In the genomic region with DNA sequence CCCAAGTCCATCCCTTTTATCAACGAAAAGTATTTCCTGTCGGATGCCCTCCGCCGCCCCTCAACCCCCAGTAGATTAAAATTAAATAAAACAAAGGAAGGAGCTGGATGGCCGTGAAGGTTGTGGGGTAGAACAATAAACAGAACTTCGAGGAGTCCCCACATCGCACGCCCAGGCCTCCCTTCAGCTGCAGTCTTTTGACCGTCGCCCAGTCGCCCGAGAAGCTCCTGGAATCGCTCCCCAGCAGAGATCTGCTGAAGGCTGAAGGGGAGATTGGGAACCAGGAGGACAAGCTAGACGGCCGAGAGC, we compare ENCODE assay signal across 19 cellular contexts. TPM values are rescaled to one million over a fixed set of nuclear protein-coding genes. Genes with fewer than 3 reads are reported as not detected.
A peak's percentile ranks its signal among the peaks of the same experiment; 100 is the strongest.
DNase-seq lines count a peak whose midpoint lies in the region; ATAC-seq lines count a peak whose summit lies in the region.
"Had no signal": no experiment of that assay in that cellular context is flagged by ENCODE, and none has a peak within 500 bp of the region (broad histone marks: within the 10 kb centered on the region; RNA-seq: fewer than 3 reads in every experiment).

No MANE protein-coding gene starts in this region.

- intact Hi-C loops in activated CD4-positive, alpha-beta memory T cell treated with anti-CD3 and anti-CD28 coated beads for 36 hours (cut with micrococcal nuclease): no loop called here

- H3K27me3 Mint-ChIP-seq in activated CD4-positive, alpha-beta T cell treated with anti-CD3 and anti-CD28 coated beads, Interleukin-2, amount 10 ng/mL, durations not matched to agents 7 days and 5 days: peaks cover 83% of the 10 kb centered on the region
- peaks cover 83% of the 10 kb centered on the region for H3K27me3 Mint-ChIP-seq in activated CD4-positive, alpha-beta memory T cell treated with anti-CD3 and anti-CD28 coated beads for 36 hours
- H3K27me3 Mint-ChIP-seq in immature natural killer cell (ENCODE audit: low read depth in 3 of 3): peaks cover 44 to 77% (median 69%) of the 10 kb centered on the region in 3 donors
- H3K27me3 Mint-ChIP-seq in stimulated activated naive B cell treated with anti-CD40 and anti-IgM and Interleukin-4, amounts not matched to agents 10 μg/mL and 1 μg/mL and 100 μg/mL, for 72 hours: peaks cover 73 to 92% of the 10 kb centered on the region in 2 donors
- H3K27me3 Mint-ChIP-seq in activated CD8-positive, alpha-beta memory T cell treated with anti-CD3 and anti-CD28 coated beads, Interleukin-2, amount 10 ng/mL, durations not matched to agents 7 days and 5 days: peaks cover 89% of the 10 kb centered on the region

- peaks cover 15% of the 10 kb centered on the region for H3K4me1 Mint-ChIP-seq in activated CD4-positive, alpha-beta T cell treated with anti-CD3 and anti-CD28 coated beads, Interleukin-2, amount 10 ng/mL, durations not matched to agents 7 days and 5 days
- peaks cover 22% of the 10 kb centered on the region for H3K4me1 Mint-ChIP-seq in activated CD4-positive, alpha-beta memory T cell treated with anti-CD3 and anti-CD28 coated beads for 36 hours (ENCODE audit: low read depth)
- peaks cover 19 to 29% of the 10 kb centered on the region in 2 donors for H3K4me1 Mint-ChIP-seq in immature natural killer cell
- H3K4me1 Mint-ChIP-seq in stimulated activated naive B cell treated with anti-CD40 and anti-IgM and Interleukin-4, amounts not matched to agents 10 μg/mL and 1 μg/mL and 100 μg/mL, for 72 hours: peaks cover 16 to 44% of the 10 kb centered on the region in 2 donors
- H3K4me1 Mint-ChIP-seq in activated CD8-positive, alpha-beta memory T cell treated with anti-CD3 and anti-CD28 coated beads, Interleukin-2, amount 10 ng/mL, durations not matched to agents 7 days and 5 days: peaks cover 9% of the 10 kb centered on the region

- H3K36me3 Mint-ChIP-seq in activated CD4-positive, alpha-beta T cell treated with anti-CD3 and anti-CD28 coated beads, Interleukin-2, amount 10 ng/mL, durations not matched to agents 7 days and 5 days (ENCODE audit: low read depth): peaks cover 9% of the 10 kb centered on the region
- peaks cover 27% of the 10 kb centered on the region for H3K36me3 Mint-ChIP-seq in activated CD4-positive, alpha-beta memory T cell treated with anti-CD3 and anti-CD28 coated beads for 36 hours
- H3K36me3 Mint-ChIP-seq in immature natural killer cell: peaks cover 0 to 8% (median 0%) of the 10 kb centered on the region in 3 donors
- H3K36me3 Mint-ChIP-seq in stimulated activated naive B cell treated with anti-CD40 and anti-IgM and Interleukin-4, amounts not matched to agents 10 μg/mL and 1 μg/mL and 100 μg/mL, for 72 hours: peaks cover 15 to 35% of the 10 kb centered on the region in 2 donors
- peaks cover 12% of the 10 kb centered on the region for H3K36me3 Mint-ChIP-seq in activated CD8-positive, alpha-beta memory T cell treated with anti-CD3 and anti-CD28 coated beads, Interleukin-2, amount 10 ng/mL, durations not matched to agents 7 days and 5 days

- peak overlapping the region; percentile 34 for H3K4me3 Mint-ChIP-seq in activated CD4-positive, alpha-beta T cell treated with anti-CD3 and anti-CD28 coated beads, Interleukin-2, amount 10 ng/mL, durations not matched to agents 7 days and 5 days
- H3K4me3 Mint-ChIP-seq in activated CD4-positive, alpha-beta memory T cell treated with anti-CD3 and anti-CD28 coated beads for 36 hours: no peak overlapping the region
- H3K4me3 Mint-ChIP-seq in immature natural killer cell: peak overlapping the region in 4 of 5 donors; percentile 38 to 74 (median 44)
- H3K4me3 Mint-ChIP-seq in stimulated activated naive B cell treated with anti-CD40 and anti-IgM and Interleukin-4, amounts not matched to agents 10 μg/mL and 1 μg/mL and 100 μg/mL, for 72 hours: peak overlapping the region; percentile 43 to 70
- no peak overlapping the region for H3K4me3 Mint-ChIP-seq in activated CD8-positive, alpha-beta memory T cell treated with anti-CD3 and anti-CD28 coated beads, Interleukin-2, amount 10 ng/mL, durations not matched to agents 7 days and 5 days

- CTCF ChIA-PET in activated CD4-positive, alpha-beta T cell treated with anti-CD3 and anti-CD28 coated beads, Interleukin-2, amount 10 ng/mL, durations not matched to agents 7 days and 5 days (lab: Charles Lee): interaction anchor here (0.8 to 2.0 kb wide), 2 partner anchors 10 to 15 kb away, joined by 3 to 4 read pairs; no protein-coding TSS in a partner anchor
- CTCF ChIA-PET in activated CD4-positive, alpha-beta memory T cell treated with anti-CD3 and anti-CD28 coated beads for 36 hours (lab: Charles Lee): no interaction called here
- CTCF ChIA-PET in activated CD8-positive, alpha-beta memory T cell treated with anti-CD3 and anti-CD28 coated beads, Interleukin-2, amount 10 ng/mL, durations not matched to agents 7 days and 5 days (lab: Charles Lee): interaction anchor here (1.3 kb wide), 1 partner anchor 11 kb away, joined by 3 read pairs; no protein-coding TSS in a partner anchor

- no peaks in the 10 kb centered on the region for H3K9me3 Mint-ChIP-seq in activated CD4-positive, alpha-beta T cell treated with anti-CD3 and anti-CD28 coated beads, Interleukin-2, amount 10 ng/mL, durations not matched to agents 7 days and 5 days
- H3K9me3 Mint-ChIP-seq in activated CD4-positive, alpha-beta memory T cell treated with anti-CD3 and anti-CD28 coated beads for 36 hours: peaks cover 13% of the 10 kb centered on the region
- H3K9me3 Mint-ChIP-seq in immature natural killer cell: peaks cover 0 to 10% (median 4%) of the 10 kb centered on the region in 6 donors
- peaks cover 3 to 12% of the 10 kb centered on the region in 2 donors for H3K9me3 Mint-ChIP-seq in stimulated activated naive B cell treated with anti-CD40 and anti-IgM and Interleukin-4, amounts not matched to agents 10 μg/mL and 1 μg/mL and 100 μg/mL, for 72 hours
- H3K9me3 Mint-ChIP-seq in activated CD8-positive, alpha-beta memory T cell treated with anti-CD3 and anti-CD28 coated beads, Interleukin-2, amount 10 ng/mL, durations not matched to agents 7 days and 5 days (ENCODE audit: low read depth): peaks cover 2% of the 10 kb centered on the region

- POLR2A ChIA-PET in activated CD4-positive, alpha-beta T cell treated with anti-CD3 and anti-CD28 coated beads, Interleukin-2, amount 10 ng/mL, durations not matched to agents 7 days and 5 days (lab: Charles Lee): no interaction called here
- POLR2A ChIA-PET in activated CD4-positive, alpha-beta memory T cell treated with anti-CD3 and anti-CD28 coated beads for 36 hours (lab: Charles Lee): interaction anchor here (0.9 kb wide), 1 partner anchor 10 kb away, joined by 3 read pairs; no protein-coding TSS in a partner anchor

- peak overlapping the region; percentile 74 for H3K27ac Mint-ChIP-seq in activated CD4-positive, alpha-beta T cell treated with anti-CD3 and anti-CD28 coated beads, Interleukin-2, amount 10 ng/mL, durations not matched to agents 7 days and 5 days
- H3K27ac Mint-ChIP-seq in activated CD4-positive, alpha-beta memory T cell treated with anti-CD3 and anti-CD28 coated beads for 36 hours: peak overlapping the region; percentile 42
- no peak overlapping the region for H3K27ac Mint-ChIP-seq in immature natural killer cell
- peak overlapping the region; percentile 96 for H3K27ac Mint-ChIP-seq in stimulated activated naive B cell treated with anti-CD40 and anti-IgM and Interleukin-4, amounts not matched to agents 10 μg/mL and 1 μg/mL and 100 μg/mL, for 72 hours
- H3K27ac Mint-ChIP-seq in activated CD8-positive, alpha-beta memory T cell treated with anti-CD3 and anti-CD28 coated beads, Interleukin-2, amount 10 ng/mL, durations not matched to agents 7 days and 5 days: no peak overlapping the region

- no peak for DNase-seq in activated CD4-positive, alpha-beta T cell treated with anti-CD3 and anti-CD28 coated beads, Interleukin-2, amount 10 ng/mL, durations not matched to agents 7 days and 5 days
- DNase-seq in activated CD4-positive, alpha-beta T cell treated with anti-CD3 and anti-CD28 coated beads, Interleukin-2, amount 50 U/mL, for 48 hours: no peak
- no peak for DNase-seq in activated CD4-positive, alpha-beta memory T cell treated with anti-CD3 and anti-CD28 coated beads for 36 hours
- DNase-seq in immature natural killer cell: no peak
- no peak for DNase-seq in stimulated activated naive B cell treated with anti-CD40 and anti-IgM and Interleukin-4, amounts not matched to agents 10 μg/mL and 1 μg/mL and 100 μg/mL, for 72 hours
- DNase-seq in central memory CD4-positive, alpha-beta T cell: no peak
- DNase-seq in activated CD8-positive, alpha-beta memory T cell treated with anti-CD3 and anti-CD28 coated beads, Interleukin-2, amount 10 ng/mL, durations not matched to agents 7 days and 5 days: no peak
- DNase-seq: aorta, cortex of kidney, head of caudate nucleus, MM.1S, NCI-H2107, NCI-H774 had no signal

- ATAC-seq in stimulated activated naive B cell treated with anti-CD40 and anti-IgM and Interleukin-4, amounts not matched to agents 10 μg/mL and 1 μg/mL and 100 μg/mL, for 72 hours (replicated peaks): no peak
- no peak for ATAC-seq in GM21390 (IDR thresholded peaks at IDR 0.05; ENCODE audit: unreplicated experiment)
- no peak for ATAC-seq in activated CD8-positive, alpha-beta memory T cell treated with anti-CD3 and anti-CD28 coated beads, Interleukin-2, amount 10 ng/mL, durations not matched to agents 7 days and 5 days
- ATAC-seq: A549, esophagus mucosa, GM12878 had no signal

RNA-seq across cellular contexts. Expression of a gene that starts 0.9 kb away (rescaled TPM):
- total RNA-seq in activated CD4-positive, alpha-beta T cell treated with anti-CD3 and anti-CD28 coated beads, Interleukin-2, amount 10 ng/mL, durations not matched to agents 7 days and 5 days: not detected
- total RNA-seq in activated CD4-positive, alpha-beta memory T cell treated with anti-CD3 and anti-CD28 coated beads for 36 hours: not detected
- polyA plus RNA-seq in immature natural killer cell: not detected
- not detected for total RNA-seq in activated CD8-positive, alpha-beta memory T cell treated with anti-CD3 and anti-CD28 coated beads, Interleukin-2, amount 10 ng/mL, durations not matched to agents 7 days and 5 days
- total RNA-seq: aorta, esophagus mucosa, GM12878, HT-29, suprapubic skin had no signal
- polyA plus RNA-seq: A549, aorta, GM12878 had no signal

Comparison
In these comparisons a context has a peak if more than half of its experiments do, and no peak if none do; other contexts are left out.
1. H3K27ac Mint-ChIP-seq: peak in activated CD4-positive, alpha-beta T cell treated with anti-CD3 and anti-CD28 coated beads, Interleukin-2, amount 10 ng/mL, durations not matched to agents 7 days and 5 days (single experiment), activated CD4-positive, alpha-beta memory T cell treated with anti-CD3 and anti-CD28 coated beads for 36 hours (single experiment) and stimulated activated naive B cell treated with anti-CD40 and anti-IgM and Interleukin-4, amounts not matched to agents 10 μg/mL and 1 μg/mL and 100 μg/mL, for 72 hours (single experiment); none in immature natural killer cell (0 of 6) and activated CD8-positive, alpha-beta memory T cell treated with anti-CD3 and anti-CD28 coated beads, Interleukin-2, amount 10 ng/mL, durations not matched to agents 7 days and 5 days (single experiment).
2. H3K4me3 Mint-ChIP-seq: peak in activated CD4-positive, alpha-beta T cell treated with anti-CD3 and anti-CD28 coated beads, Interleukin-2, amount 10 ng/mL, durations not matched to agents 7 days and 5 days (single experiment), immature natural killer cell (4 of 5) and stimulated activated naive B cell treated with anti-CD40 and anti-IgM and Interleukin-4, amounts not matched to agents 10 μg/mL and 1 μg/mL and 100 μg/mL, for 72 hours (2 of 2); none in activated CD4-positive, alpha-beta memory T cell treated with anti-CD3 and anti-CD28 coated beads for 36 hours (single experiment) and activated CD8-positive, alpha-beta memory T cell treated with anti-CD3 and anti-CD28 coated beads, Interleukin-2, amount 10 ng/mL, durations not matched to agents 7 days and 5 days (single experiment).